In the genomic region with DNA sequence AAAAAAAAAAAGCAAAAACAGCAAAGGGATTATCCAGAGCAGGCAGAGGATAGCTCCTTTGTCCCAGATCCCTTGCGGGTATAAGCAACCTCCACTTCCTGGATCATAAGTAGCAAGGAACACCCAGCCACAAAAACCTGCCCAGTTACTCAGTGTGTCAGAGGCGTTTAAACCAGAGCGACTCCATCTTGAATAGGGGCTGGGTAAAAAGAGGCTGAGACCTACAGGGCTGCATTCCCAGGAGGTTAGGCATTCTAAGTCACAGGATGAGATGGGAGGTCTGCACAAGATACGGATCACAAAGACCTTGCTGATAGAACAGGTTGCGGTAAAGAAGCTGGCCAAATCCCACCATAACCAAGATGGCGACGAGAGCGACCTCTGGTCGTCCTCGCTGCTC, we compare ENCODE assay signal across 2 cellular contexts.
TF ChIP-seq lines count a peak whose summit lies in the region.

No MANE protein-coding gene starts in this region.

TF ChIP-seq in GM23338, 12 proteins besides CTCF, POLR2A, EP300 and RAD21 (continues in another document):
- TF ChIP-seq EZH2phosphoT487 (IDR thresholded peaks at IDR 0.05; ENCODE audit: unreplicated experiment) (no peak), NANOG (IDR thresholded peaks at IDR 0.05; ENCODE audit: borderline replicate concordance) (no peak), CREB1 (CRISPR knock-in tag; IDR thresholded peaks at IDR 0.05; ENCODE audit: low read depth) (no peak), STAT1 (IDR thresholded peaks at IDR 0.05; ENCODE audit: unreplicated experiment) (no peak), EZH2 (IDR thresholded peaks at IDR 0.05; ENCODE audit: low read depth, unreplicated experiment) (no peak), JUNB (IDR thresholded peaks at IDR 0.05; ENCODE audit: unreplicated experiment) (no peak), ZNF114 (CRISPR knock-in tag; IDR thresholded peaks at IDR 0.05) (no peak), ZNF331 (CRISPR knock-in tag; IDR thresholded peaks at IDR 0.05; ENCODE audit: low read depth) (no peak)
- TF ChIP-seq, protein P1, sequence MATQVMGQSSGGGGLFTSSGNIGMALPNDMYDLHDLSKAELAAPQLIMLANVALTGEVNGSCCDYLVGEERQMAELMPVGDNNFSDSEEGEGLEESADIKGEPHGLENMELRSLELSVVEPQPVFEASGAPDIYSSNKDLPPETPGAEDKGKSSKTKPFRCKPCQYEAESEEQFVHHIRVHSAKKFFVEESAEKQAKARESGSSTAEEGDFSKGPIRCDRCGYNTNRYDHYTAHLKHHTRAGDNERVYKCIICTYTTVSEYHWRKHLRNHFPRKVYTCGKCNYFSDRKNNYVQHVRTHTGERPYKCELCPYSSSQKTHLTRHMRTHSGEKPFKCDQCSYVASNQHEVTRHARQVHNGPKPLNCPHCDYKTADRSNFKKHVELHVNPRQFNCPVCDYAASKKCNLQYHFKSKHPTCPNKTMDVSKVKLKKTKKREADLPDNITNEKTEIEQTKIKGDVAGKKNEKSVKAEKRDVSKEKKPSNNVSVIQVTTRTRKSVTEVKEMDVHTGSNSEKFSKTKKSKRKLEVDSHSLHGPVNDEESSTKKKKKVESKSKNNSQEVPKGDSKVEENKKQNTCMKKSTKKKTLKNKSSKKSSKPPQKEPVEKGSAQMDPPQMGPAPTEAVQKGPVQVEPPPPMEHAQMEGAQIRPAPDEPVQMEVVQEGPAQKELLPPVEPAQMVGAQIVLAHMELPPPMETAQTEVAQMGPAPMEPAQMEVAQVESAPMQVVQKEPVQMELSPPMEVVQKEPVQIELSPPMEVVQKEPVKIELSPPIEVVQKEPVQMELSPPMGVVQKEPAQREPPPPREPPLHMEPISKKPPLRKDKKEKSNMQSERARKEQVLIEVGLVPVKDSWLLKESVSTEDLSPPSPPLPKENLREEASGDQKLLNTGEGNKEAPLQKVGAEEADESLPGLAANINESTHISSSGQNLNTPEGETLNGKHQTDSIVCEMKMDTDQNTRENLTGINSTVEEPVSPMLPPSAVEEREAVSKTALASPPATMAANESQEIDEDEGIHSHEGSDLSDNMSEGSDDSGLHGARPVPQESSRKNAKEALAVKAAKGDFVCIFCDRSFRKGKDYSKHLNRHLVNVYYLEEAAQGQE (IDR thresholded peaks at IDR 0.05; ENCODE audit: unreplicated experiment) = no peak
- TF ChIP-seq, protein P2, sequence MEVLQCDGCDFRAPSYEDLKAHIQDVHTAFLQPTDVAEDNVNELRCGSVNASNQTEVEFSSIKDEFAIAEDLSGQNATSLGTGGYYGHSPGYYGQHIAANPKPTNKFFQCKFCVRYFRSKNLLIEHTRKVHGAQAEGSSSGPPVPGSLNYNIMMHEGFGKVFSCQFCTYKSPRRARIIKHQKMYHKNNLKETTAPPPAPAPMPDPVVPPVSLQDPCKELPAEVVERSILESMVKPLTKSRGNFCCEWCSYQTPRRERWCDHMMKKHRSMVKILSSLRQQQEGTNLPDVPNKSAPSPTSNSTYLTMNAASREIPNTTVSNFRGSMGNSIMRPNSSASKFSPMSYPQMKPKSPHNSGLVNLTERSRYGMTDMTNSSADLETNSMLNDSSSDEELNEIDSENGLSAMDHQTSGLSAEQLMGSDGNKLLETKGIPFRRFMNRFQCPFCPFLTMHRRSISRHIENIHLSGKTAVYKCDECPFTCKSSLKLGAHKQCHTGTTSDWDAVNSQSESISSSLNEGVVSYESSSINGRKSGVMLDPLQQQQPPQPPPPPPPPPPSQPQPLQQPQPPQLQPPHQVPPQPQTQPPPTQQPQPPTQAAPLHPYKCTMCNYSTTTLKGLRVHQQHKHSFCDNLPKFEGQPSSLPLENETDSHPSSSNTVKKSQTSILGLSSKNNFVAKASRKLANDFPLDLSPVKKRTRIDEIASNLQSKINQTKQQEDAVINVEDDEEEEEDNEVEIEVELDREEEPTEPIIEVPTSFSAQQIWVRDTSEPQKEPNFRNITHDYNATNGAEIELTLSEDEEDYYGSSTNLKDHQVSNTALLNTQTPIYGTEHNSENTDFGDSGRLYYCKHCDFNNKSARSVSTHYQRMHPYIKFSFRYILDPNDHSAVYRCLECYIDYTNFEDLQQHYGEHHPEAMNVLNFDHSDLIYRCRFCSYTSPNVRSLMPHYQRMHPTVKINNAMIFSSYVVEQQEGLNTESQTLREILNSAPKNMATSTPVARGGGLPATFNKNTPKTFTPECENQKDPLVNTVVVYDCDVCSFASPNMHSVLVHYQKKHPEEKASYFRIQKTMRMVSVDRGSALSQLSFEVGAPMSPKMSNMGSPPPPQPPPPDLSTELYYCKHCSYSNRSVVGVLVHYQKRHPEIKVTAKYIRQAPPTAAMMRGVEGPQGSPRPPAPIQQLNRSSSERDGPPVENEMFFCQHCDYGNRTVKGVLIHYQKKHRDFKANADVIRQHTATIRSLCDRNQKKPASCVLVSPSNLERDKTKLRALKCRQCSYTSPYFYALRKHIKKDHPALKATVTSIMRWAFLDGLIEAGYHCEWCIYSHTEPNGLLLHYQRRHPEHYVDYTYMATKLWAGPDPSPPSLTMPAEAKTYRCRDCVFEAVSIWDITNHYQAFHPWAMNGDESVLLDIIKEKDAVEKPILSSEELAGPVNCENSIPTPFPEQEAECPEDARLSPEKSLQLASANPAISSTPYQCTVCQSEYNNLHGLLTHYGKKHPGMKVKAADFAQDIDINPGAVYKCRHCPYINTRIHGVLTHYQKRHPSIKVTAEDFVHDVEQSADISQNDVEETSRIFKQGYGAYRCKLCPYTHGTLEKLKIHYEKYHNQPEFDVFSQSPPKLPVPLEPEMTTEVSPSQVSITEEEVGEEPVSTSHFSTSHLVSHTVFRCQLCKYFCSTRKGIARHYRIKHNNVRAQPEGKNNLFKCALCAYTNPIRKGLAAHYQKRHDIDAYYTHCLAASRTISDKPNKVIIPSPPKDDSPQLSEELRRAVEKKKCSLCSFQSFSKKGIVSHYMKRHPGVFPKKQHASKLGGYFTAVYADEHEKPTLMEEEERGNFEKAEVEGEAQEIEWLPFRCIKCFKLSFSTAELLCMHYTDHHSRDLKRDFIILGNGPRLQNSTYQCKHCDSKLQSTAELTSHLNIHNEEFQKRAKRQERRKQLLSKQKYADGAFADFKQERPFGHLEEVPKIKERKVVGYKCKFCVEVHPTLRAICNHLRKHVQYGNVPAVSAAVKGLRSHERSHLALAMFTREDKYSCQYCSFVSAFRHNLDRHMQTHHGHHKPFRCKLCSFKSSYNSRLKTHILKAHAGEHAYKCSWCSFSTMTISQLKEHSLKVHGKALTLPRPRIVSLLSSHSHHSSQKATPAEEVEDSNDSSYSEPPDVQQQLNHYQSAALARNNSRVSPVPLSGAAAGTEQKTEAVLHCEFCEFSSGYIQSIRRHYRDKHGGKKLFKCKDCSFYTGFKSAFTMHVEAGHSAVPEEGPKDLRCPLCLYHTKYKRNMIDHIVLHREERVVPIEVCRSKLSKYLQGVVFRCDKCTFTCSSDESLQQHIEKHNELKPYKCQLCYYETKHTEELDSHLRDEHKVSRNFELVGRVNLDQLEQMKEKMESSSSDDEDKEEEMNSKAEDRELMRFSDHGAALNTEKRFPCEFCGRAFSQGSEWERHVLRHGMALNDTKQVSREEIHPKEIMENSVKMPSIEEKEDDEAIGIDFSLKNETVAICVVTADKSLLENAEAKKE (CRISPR knock-in tag; IDR thresholded peaks at IDR 0.05) = no peak

TF ChIP-seq in H1, 55 proteins besides CTCF, POLR2A, EP300 and RAD21:
- no peak for TF ChIP-seq RFX5 (IDR thresholded peaks at IDR 0.05; ENCODE audit: borderline replicate concordance, low read depth, low read length)
- no peak for TF ChIP-seq TEAD4 (IDR thresholded peaks at IDR 0.05; ENCODE audit: low read depth, low read length)
- TF ChIP-seq SIX5 (IDR thresholded peaks at IDR 0.05; ENCODE audit: low read depth, low read length) = no peak
- TF ChIP-seq TAF7 (optimal IDR thresholded peaks at IDR 0.05; ENCODE audit: borderline replicate concordance, low read depth, low read length) = no peak
- TF ChIP-seq JUN (IDR thresholded peaks at IDR 0.05; ENCODE audit: low read depth, low read length) = no peak
- TF ChIP-seq TAF1 (IDR thresholded peaks at IDR 0.05; ENCODE audit: low read depth, low read length) = no peak
- no peak for TF ChIP-seq RXRA (IDR thresholded peaks at IDR 0.05; ENCODE audit: insufficient read depth, low read depth, low read length)
- TF ChIP-seq BCL11A (IDR thresholded peaks at IDR 0.05; ENCODE audit: low read depth in 2 of 2, low read length in 2 of 2) = no peak
- TF ChIP-seq, protein P3, sequence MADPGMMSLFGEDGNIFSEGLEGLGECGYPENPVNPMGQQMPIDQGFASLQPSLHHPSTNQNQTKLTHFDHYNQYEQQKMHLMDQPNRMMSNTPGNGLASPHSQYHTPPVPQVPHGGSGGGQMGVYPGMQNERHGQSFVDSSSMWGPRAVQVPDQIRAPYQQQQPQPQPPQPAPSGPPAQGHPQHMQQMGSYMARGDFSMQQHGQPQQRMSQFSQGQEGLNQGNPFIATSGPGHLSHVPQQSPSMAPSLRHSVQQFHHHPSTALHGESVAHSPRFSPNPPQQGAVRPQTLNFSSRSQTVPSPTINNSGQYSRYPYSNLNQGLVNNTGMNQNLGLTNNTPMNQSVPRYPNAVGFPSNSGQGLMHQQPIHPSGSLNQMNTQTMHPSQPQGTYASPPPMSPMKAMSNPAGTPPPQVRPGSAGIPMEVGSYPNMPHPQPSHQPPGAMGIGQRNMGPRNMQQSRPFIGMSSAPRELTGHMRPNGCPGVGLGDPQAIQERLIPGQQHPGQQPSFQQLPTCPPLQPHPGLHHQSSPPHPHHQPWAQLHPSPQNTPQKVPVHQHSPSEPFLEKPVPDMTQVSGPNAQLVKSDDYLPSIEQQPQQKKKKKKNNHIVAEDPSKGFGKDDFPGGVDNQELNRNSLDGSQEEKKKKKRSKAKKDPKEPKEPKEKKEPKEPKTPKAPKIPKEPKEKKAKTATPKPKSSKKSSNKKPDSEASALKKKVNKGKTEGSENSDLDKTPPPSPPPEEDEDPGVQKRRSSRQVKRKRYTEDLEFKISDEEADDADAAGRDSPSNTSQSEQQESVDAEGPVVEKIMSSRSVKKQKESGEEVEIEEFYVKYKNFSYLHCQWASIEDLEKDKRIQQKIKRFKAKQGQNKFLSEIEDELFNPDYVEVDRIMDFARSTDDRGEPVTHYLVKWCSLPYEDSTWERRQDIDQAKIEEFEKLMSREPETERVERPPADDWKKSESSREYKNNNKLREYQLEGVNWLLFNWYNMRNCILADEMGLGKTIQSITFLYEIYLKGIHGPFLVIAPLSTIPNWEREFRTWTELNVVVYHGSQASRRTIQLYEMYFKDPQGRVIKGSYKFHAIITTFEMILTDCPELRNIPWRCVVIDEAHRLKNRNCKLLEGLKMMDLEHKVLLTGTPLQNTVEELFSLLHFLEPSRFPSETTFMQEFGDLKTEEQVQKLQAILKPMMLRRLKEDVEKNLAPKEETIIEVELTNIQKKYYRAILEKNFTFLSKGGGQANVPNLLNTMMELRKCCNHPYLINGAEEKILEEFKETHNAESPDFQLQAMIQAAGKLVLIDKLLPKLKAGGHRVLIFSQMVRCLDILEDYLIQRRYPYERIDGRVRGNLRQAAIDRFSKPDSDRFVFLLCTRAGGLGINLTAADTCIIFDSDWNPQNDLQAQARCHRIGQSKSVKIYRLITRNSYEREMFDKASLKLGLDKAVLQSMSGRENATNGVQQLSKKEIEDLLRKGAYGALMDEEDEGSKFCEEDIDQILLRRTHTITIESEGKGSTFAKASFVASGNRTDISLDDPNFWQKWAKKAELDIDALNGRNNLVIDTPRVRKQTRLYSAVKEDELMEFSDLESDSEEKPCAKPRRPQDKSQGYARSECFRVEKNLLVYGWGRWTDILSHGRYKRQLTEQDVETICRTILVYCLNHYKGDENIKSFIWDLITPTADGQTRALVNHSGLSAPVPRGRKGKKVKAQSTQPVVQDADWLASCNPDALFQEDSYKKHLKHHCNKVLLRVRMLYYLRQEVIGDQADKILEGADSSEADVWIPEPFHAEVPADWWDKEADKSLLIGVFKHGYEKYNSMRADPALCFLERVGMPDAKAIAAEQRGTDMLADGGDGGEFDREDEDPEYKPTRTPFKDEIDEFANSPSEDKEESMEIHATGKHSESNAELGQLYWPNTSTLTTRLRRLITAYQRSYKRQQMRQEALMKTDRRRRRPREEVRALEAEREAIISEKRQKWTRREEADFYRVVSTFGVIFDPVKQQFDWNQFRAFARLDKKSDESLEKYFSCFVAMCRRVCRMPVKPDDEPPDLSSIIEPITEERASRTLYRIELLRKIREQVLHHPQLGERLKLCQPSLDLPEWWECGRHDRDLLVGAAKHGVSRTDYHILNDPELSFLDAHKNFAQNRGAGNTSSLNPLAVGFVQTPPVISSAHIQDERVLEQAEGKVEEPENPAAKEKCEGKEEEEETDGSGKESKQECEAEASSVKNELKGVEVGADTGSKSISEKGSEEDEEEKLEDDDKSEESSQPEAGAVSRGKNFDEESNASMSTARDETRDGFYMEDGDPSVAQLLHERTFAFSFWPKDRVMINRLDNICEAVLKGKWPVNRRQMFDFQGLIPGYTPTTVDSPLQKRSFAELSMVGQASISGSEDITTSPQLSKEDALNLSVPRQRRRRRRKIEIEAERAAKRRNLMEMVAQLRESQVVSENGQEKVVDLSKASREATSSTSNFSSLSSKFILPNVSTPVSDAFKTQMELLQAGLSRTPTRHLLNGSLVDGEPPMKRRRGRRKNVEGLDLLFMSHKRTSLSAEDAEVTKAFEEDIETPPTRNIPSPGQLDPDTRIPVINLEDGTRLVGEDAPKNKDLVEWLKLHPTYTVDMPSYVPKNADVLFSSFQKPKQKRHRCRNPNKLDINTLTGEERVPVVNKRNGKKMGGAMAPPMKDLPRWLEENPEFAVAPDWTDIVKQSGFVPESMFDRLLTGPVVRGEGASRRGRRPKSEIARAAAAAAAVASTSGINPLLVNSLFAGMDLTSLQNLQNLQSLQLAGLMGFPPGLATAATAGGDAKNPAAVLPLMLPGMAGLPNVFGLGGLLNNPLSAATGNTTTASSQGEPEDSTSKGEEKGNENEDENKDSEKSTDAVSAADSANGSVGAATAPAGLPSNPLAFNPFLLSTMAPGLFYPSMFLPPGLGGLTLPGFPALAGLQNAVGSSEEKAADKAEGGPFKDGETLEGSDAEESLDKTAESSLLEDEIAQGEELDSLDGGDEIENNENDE (IDR thresholded peaks at IDR 0.05; ENCODE audit: insufficient replicate concordance, low read length) = no peak
- no peak for TF ChIP-seq PHF8 (conservative IDR thresholded peaks at IDR 0.05; ENCODE audit: low read depth, low read length)
- no peak for TF ChIP-seq TCF12 (IDR thresholded peaks at IDR 0.05; ENCODE audit: low read depth, low read length)
- no peak; the same call in 1 of the 2 replicates for TF ChIP-seq YY1 (IDR thresholded peaks at IDR 0.05; ENCODE audit: low read depth, low read length)
- TF ChIP-seq, protein P4, sequence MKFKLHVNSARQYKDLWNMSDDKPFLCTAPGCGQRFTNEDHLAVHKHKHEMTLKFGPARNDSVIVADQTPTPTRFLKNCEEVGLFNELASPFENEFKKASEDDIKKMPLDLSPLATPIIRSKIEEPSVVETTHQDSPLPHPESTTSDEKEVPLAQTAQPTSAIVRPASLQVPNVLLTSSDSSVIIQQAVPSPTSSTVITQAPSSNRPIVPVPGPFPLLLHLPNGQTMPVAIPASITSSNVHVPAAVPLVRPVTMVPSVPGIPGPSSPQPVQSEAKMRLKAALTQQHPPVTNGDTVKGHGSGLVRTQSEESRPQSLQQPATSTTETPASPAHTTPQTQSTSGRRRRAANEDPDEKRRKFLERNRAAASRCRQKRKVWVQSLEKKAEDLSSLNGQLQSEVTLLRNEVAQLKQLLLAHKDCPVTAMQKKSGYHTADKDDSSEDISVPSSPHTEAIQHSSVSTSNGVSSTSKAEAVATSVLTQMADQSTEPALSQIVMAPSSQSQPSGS (IDR thresholded peaks at IDR 0.05; ENCODE audit: low read length) = no peak
- TF ChIP-seq, protein P5, sequence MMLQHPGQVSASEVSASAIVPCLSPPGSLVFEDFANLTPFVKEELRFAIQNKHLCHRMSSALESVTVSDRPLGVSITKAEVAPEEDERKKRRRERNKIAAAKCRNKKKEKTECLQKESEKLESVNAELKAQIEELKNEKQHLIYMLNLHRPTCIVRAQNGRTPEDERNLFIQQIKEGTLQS (IDR thresholded peaks at IDR 0.05; ENCODE audit: insufficient read depth, low read depth, low read length) = no peak
- TF ChIP-seq BRCA1 (IDR thresholded peaks at IDR 0.05; ENCODE audit: low read depth, low read length) = no peak
